Comparison of ENCODE assay signal across 8 cellular contexts in the genomic region with DNA sequence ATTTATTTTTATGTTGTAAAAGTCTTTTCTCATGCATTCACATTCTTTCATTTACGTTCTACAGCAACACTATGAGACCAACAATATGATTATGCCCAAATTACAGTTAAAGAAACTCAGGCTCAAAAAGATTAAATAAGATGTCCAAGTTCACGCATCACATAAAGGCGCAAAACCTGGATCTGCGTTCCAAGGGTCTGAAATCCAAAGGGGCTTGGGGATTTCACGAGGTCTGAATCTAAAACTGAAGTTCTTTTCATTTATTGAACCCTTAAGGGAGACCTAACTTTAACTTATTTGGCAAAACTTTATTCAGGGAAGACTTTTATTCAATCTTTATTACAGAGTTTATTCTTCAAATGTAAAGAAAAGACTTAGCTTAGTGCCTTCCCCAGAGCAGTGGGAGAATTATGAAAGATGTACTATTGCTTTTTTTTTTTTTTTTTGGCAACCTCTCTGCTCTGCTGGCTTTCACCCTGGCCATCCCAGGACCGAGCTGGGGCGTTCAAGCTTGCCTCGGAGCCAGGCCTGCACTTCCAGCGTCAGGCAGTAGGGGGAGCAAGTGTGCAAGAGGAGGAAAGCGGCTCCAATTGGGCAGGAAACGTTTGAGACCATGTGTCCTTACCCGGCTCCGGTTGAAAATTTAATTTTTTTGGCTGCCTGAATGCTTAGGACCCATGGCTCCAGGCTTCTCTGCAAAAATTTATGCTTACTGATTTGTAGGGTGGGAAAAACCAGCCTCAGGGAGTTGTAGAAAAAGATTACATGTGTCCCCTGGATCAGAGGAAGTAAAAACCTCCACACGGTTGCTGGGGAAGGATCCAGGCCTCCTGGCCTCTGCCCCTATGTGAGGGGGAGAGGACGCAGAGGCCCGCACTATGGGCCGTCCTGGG.
DNase-seq lines count a peak whose midpoint lies in the region; ATAC-seq lines count a peak whose summit lies in the region.

No MANE protein-coding gene starts in this region.

- H3K4me1 ChIP-seq in right cardiac atrium (ENCODE audit: control insufficient read depth, insufficient read depth, low read length) (no peaks in the 10 kb centered on the region), aorta (ENCODE audit: control insufficient read depth in 1 of 2, insufficient read depth in 2 of 2, low read length in 2 of 2) (no peaks in the 10 kb centered on the region)

- H3K4me3 Mint-ChIP-seq in T-helper 2 cell treated with Interferon-gamma antibody and Interleukin-4, amounts not matched to agents 5 μg/mL and 100 μg/mL, for 36 hours = peak overlapping the region; percentile 86

- no peaks in the 10 kb centered on the region for H3K27me3 ChIP-seq in right cardiac atrium (ENCODE audit: control insufficient read depth, insufficient read depth)
- H3K27me3 ChIP-seq in aorta (ENCODE audit: control insufficient read depth in 1 of 2, insufficient read depth in 2 of 2, low read length in 1 of 2) = no peaks in the 10 kb centered on the region

- H3K36me3 ChIP-seq in aorta (ENCODE audit: control insufficient read depth in 1 of 2, insufficient read depth in 2 of 2, low read length in 1 of 2) = no peaks in the 10 kb centered on the region

- peak; percentile 70 for DNase-seq in NCI-H1694 treated with DMSO at 0.1 percent for 48 hours (lab: John Stamatoyannopoulos, UW)
- DNase-seq in T-helper 2 cell treated with Interferon-gamma antibody and Interleukin-4, amounts not matched to agents 5 μg/mL and 100 μg/mL, for 36 hours (ENCODE audit: low spot score) = peak; percentile 77
- peak in 57 of 58 donors; percentile 3 to 91 (median 79) for DNase-seq in anterior cingulate cortex (lab: John Stamatoyannopoulos, UW)
- DNase-seq in right cardiac atrium = peak; percentile 93 to 98 (median 98)
- DNase-seq in retina = peak; percentile 92
- DNase-seq in aorta = peak; percentile 96 to 99

- peak overlapping the region; percentile 92 for H3K27ac Mint-ChIP-seq in T-helper 2 cell treated with Interferon-gamma antibody and Interleukin-4, amounts not matched to agents 5 μg/mL and 100 μg/mL, for 36 hours

- H3K9me3 Mint-ChIP-seq in T-helper 2 cell treated with Interferon-gamma antibody and Interleukin-4, amounts not matched to agents 5 μg/mL and 100 μg/mL, for 36 hours = peaks cover 3% of the 10 kb centered on the region

- peaks cover 18% of the 10 kb centered on the region for H3K27me3 Mint-ChIP-seq in T-helper 2 cell treated with Interferon-gamma antibody and Interleukin-4, amounts not matched to agents 5 μg/mL and 100 μg/mL, for 36 hours (ENCODE audit: low read depth)

- WGBS in right cardiac atrium = 18% methylated on average over 17 of the region's 17 CpGs
- WGBS in aorta, 2 donors = 16 to 21% methylated on average over 17 of the region's 17 CpGs

- H3K4me1 Mint-ChIP-seq in T-helper 2 cell treated with Interferon-gamma antibody and Interleukin-4, amounts not matched to agents 5 μg/mL and 100 μg/mL, for 36 hours (ENCODE audit: low read depth) = peaks cover 23% of the 10 kb centered on the region

- peak overlapping the region; percentile 55; the same call in 1 of the 2 replicates for H3K4me3 ChIP-seq in GM08714 (ENCODE audit: low read length)
- peak overlapping the region; percentile 46 for H3K4me3 ChIP-seq in right cardiac atrium (ENCODE audit: low read length)
- H3K4me3 ChIP-seq in aorta (ENCODE audit: low read length in 2 of 2) = no peak overlapping the region

- peak overlapping the region; percentile 94 for H3K27ac ChIP-seq in right cardiac atrium (ENCODE audit: low read length)
- H3K27ac ChIP-seq in aorta (ENCODE audit: low read depth in 1 of 2, low read length in 2 of 2) = peak overlapping the region in 1 of 2 donors; percentile 68

- no peaks in the 10 kb centered on the region for H3K9me3 ChIP-seq in right cardiac atrium (ENCODE audit: control insufficient read depth, low read length)
- no peaks in the 10 kb centered on the region for H3K9me3 ChIP-seq in aorta (ENCODE audit: control insufficient read depth, low read length)

- ATAC-seq in HG02798 (IDR thresholded peaks at IDR 0.05; ENCODE audit: poor library complexity, unreplicated experiment) (peak; percentile 60), right cardiac atrium (peak; percentile 83 to 85), aorta (ENCODE audit: low FRiP score) (peak; percentile 97)

- peaks cover 1% of the 10 kb centered on the region for H3K36me3 Mint-ChIP-seq in T-helper 2 cell treated with Interferon-gamma antibody and Interleukin-4, amounts not matched to agents 5 μg/mL and 100 μg/mL, for 36 hours (ENCODE audit: low read depth)

- intact Hi-C loops in right cardiac atrium (cut with DNase I) = loop anchor here (2.0 to 10.0 kb wide), 8 partner anchors 65 to 411 kb away; a partner anchor contains a TSS
- intact Hi-C loops in aorta (cut with DNase I) = loop anchor here (1.0 to 5.0 kb wide), 9 partner anchors 48 to 356 kb away; no protein-coding TSS in a partner anchor

Comparison
In these comparisons a context has a peak if more than half of its experiments do, and no peak if none do; other contexts are left out.
1. H3K4me3 ChIP-seq: peak in GM08714 (single experiment) and right cardiac atrium (single experiment); none in aorta (0 of 2).
2. Peak in every context shown above with its lines, with median percentiles within 50 percentile points of each other: ATAC-seq and DNase-seq.